In the genomic region with DNA sequence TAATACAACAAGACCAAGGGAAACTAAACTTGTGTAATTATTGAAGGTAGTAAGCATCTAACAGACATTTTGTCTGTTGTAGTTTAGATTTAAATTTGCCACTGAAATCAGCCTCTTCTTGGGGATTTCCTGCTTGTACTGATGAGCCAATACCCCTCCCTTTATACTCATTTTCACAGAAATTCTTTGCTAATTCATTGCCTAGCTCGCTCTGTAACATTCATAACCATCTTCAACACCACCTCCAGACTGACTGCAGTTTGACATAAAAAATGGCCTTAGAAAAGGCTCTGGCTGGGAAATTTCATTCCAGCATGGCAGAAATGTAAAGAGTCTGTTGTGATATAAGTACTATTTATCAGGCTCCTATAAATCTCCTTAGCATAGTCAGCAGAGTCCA, we compare ENCODE assay signal across 30 cellular contexts.
"Had no signal": no experiment of that assay in that cellular context is flagged by ENCODE, and none has a peak within 500 bp of the region (broad histone marks: within the 10 kb centered on the region; RNA-seq: fewer than 3 reads in every experiment).

No MANE protein-coding gene starts in this region.

- H3K36me3 ChIP-seq: brain microvascular endothelial cell, esophagus squamous epithelium, heart left ventricle had no signal

- H3K9me3 ChIP-seq: esophagus squamous epithelium, heart left ventricle had no signal

- H3K27me3 Mint-ChIP-seq: activated CD4-positive, alpha-beta memory T cell treated with anti-CD3 and anti-CD28 coated beads for 36 hours; activated CD4-positive, alpha-beta T cell treated with anti-CD3 and anti-CD28 coated beads for 36 hours; activated CD4-positive, alpha-beta T cell treated with anti-CD3 and anti-CD28 coated beads, Interleukin-2, amount 10 ng/mL, durations not matched to agents 24 days and 14 days; activated CD8-positive, alpha-beta memory T cell treated with anti-CD3 and anti-CD28 coated beads, Interleukin-2, amount 10 ng/mL, durations not matched to agents 7 days and 5 days; activated naive CD8-positive, alpha-beta T cell; activated T-cell treated with anti-CD3 and anti-CD28 coated beads, Interleukin-2, amount 50 U/mL, for 24 hours; activated T-helper 17 cell treated with anti-CD3 and anti-CD28 coated beads, Interleukin-2, amount 50 U/mL, for 72 hours; effector memory CD8-positive, alpha-beta T cell; T-helper 17 cell had no signal

- H3K27me3 ChIP-seq: brain microvascular endothelial cell, esophagus squamous epithelium, heart left ventricle had no signal

- H3K4me1 Mint-ChIP-seq: activated CD4-positive, alpha-beta T cell treated with anti-CD3 and anti-CD28 coated beads for 36 hours; activated CD4-positive, alpha-beta T cell treated with anti-CD3 and anti-CD28 coated beads, Interleukin-2, amount 10 ng/mL, durations not matched to agents 24 days and 14 days; activated CD8-positive, alpha-beta memory T cell treated with anti-CD3 and anti-CD28 coated beads, Interleukin-2, amount 10 ng/mL, durations not matched to agents 7 days and 5 days; activated T-helper 17 cell treated with anti-CD3 and anti-CD28 coated beads, Interleukin-2, amount 50 U/mL, for 72 hours; T-helper 17 cell had no signal

- H3K36me3 Mint-ChIP-seq: activated CD4-positive, alpha-beta memory T cell treated with anti-CD3 and anti-CD28 coated beads for 36 hours; activated CD8-positive, alpha-beta memory T cell treated with anti-CD3 and anti-CD28 coated beads, Interleukin-2, amount 10 ng/mL, durations not matched to agents 7 days and 5 days; activated naive CD8-positive, alpha-beta T cell had no signal

- H3K4me3 ChIP-seq: esophagus squamous epithelium, heart left ventricle had no signal

- DNase-seq: activated CD4-positive, alpha-beta memory T cell treated with anti-CD3 and anti-CD28 coated beads for 36 hours; activated CD4-positive, alpha-beta T cell treated with anti-CD3 and anti-CD28 coated beads for 36 hours; activated CD4-positive, alpha-beta T cell treated with anti-CD3 and anti-CD28 coated beads, Interleukin-2, amount 10 ng/mL, durations not matched to agents 24 days and 14 days; activated CD4-positive, CD25-positive, alpha-beta regulatory T cell; activated CD4-positive, CD25-positive, alpha-beta regulatory T cell treated with anti-CD3 and anti-CD28 coated beads, Interleukin-2, amount 50 U/mL, for 72 hours; activated CD8-positive, alpha-beta memory T cell treated with anti-CD3 and anti-CD28 coated beads, Interleukin-2, amount 10 ng/mL, durations not matched to agents 7 days and 5 days; activated CD8-positive, alpha-beta memory T cell treated with anti-CD3 and anti-CD28 coated beads, Interleukin-2, amount 50 U/mL, for 4 hours; activated CD8-positive, alpha-beta T cell treated with anti-CD3 and anti-CD28 coated beads, Interleukin-2, amount 10 ng/mL, durations not matched to agents 7 days and 5 days; activated effector memory CD4-positive, alpha-beta T cell treated with Interleukin-2 at 50 U/mL for 16 hours; activated gamma-delta T cell treated with Interleukin-2 at 50 U/mL for 16 hours; activated naive CD4-positive, alpha-beta T cell treated with anti-CD3 and anti-CD28 coated beads, Interleukin-2, amount 50 U/mL, for 16 hours; activated naive CD4-positive, alpha-beta T cell treated with Interleukin-2 at 50 U/mL for 16 hours; activated T-cell treated with anti-CD3 and anti-CD28 coated beads, Interleukin-2, amount 50 U/mL, for 24 hours; activated T-cell treated with anti-CD3 and anti-CD28 coated beads, Interleukin-2, amount 50 U/mL, for 72 hours; amniotic stem cell; anterior cingulate cortex; brain microvascular endothelial cell; caudate nucleus; cortex of kidney; dermis blood vessel endothelial cell; effector CD4-positive, alpha-beta T cell; effector memory CD8-positive, alpha-beta T cell; esophagus squamous epithelium; heart left ventricle; T-helper 1 cell; T-helper 17 cell; T1000 had no signal

- H3K27ac Mint-ChIP-seq: activated CD4-positive, alpha-beta memory T cell treated with anti-CD3 and anti-CD28 coated beads for 36 hours; activated CD4-positive, alpha-beta T cell treated with anti-CD3 and anti-CD28 coated beads for 36 hours; activated CD4-positive, alpha-beta T cell treated with anti-CD3 and anti-CD28 coated beads, Interleukin-2, amount 10 ng/mL, durations not matched to agents 24 days and 14 days; activated CD8-positive, alpha-beta memory T cell treated with anti-CD3 and anti-CD28 coated beads, Interleukin-2, amount 10 ng/mL, durations not matched to agents 7 days and 5 days; activated CD8-positive, alpha-beta T cell treated with anti-CD3 and anti-CD28 coated beads, Interleukin-2, amount 10 ng/mL, durations not matched to agents 7 days and 5 days; activated naive CD8-positive, alpha-beta T cell; activated T-cell treated with anti-CD3 and anti-CD28 coated beads, Interleukin-2, amount 50 U/mL, for 24 hours; activated T-cell treated with anti-CD3 and anti-CD28 coated beads, Interleukin-2, amount 50 U/mL, for 72 hours; activated T-helper 17 cell treated with anti-CD3 and anti-CD28 coated beads, Interleukin-2, amount 50 U/mL, for 72 hours; effector memory CD8-positive, alpha-beta T cell; T-helper 17 cell; T-helper 2 cell treated with Interferon-gamma antibody and Interleukin-4, amounts not matched to agents 5 μg/mL and 100 μg/mL, for 36 hours had no signal

- ATAC-seq: activated CD4-positive, alpha-beta T cell treated with anti-CD3 and anti-CD28 coated beads for 36 hours; activated CD8-positive, alpha-beta memory T cell treated with anti-CD3 and anti-CD28 coated beads, Interleukin-2, amount 10 ng/mL, durations not matched to agents 7 days and 5 days; activated CD8-positive, alpha-beta T cell treated with anti-CD3 and anti-CD28 coated beads, Interleukin-2, amount 10 ng/mL, durations not matched to agents 7 days and 5 days; activated T-cell treated with anti-CD3 and anti-CD28 coated beads, Interleukin-2, amount 50 U/mL, for 72 hours; activated T-helper 17 cell treated with anti-CD3 and anti-CD28 coated beads, Interleukin-2, amount 50 U/mL, for 72 hours; effector memory CD8-positive, alpha-beta T cell; heart left ventricle; T-helper 17 cell had no signal

- H3K4me3 Mint-ChIP-seq: activated CD4-positive, alpha-beta memory T cell treated with anti-CD3 and anti-CD28 coated beads for 36 hours; activated CD4-positive, alpha-beta T cell treated with anti-CD3 and anti-CD28 coated beads for 36 hours; activated CD4-positive, alpha-beta T cell treated with anti-CD3 and anti-CD28 coated beads, Interleukin-2, amount 10 ng/mL, durations not matched to agents 24 days and 14 days; activated CD8-positive, alpha-beta memory T cell treated with anti-CD3 and anti-CD28 coated beads, Interleukin-2, amount 10 ng/mL, durations not matched to agents 7 days and 5 days; activated CD8-positive, alpha-beta T cell treated with anti-CD3 and anti-CD28 coated beads, Interleukin-2, amount 10 ng/mL, durations not matched to agents 7 days and 5 days; activated naive CD8-positive, alpha-beta T cell; activated T-cell treated with anti-CD3 and anti-CD28 coated beads, Interleukin-2, amount 50 U/mL, for 24 hours; activated T-cell treated with anti-CD3 and anti-CD28 coated beads, Interleukin-2, amount 50 U/mL, for 72 hours; activated T-helper 17 cell treated with anti-CD3 and anti-CD28 coated beads, Interleukin-2, amount 50 U/mL, for 72 hours; effector memory CD8-positive, alpha-beta T cell; T-helper 17 cell; T-helper 2 cell treated with Interferon-gamma antibody and Interleukin-4, amounts not matched to agents 5 μg/mL and 100 μg/mL, for 36 hours had no signal

- H3K27ac ChIP-seq: brain microvascular endothelial cell, esophagus squamous epithelium, heart left ventricle had no signal
